Comparison of ENCODE assay signal across 33 cellular contexts in the genomic region with DNA sequence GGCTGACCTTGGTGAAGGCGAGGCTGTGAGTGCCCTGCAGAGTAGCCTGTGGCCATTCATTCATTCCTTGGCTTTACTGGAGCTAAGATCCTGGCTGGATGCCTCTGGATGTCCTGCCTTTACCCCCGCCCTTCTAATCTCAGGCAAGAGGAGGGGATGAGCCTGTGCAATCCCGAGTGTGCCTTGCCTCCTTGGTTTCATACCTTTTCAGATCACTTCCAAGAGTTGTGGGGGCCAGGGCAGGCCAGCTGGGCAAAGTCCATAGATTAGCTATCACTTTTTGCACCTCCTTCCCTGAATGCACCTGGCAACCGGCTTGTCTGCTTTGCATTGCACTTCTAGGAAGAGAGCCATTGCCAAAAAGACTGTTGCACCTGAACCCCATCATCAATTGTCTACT. TPM values are rescaled to one million over a fixed set of nuclear protein-coding genes. Genes with fewer than 3 reads are reported as not detected.
DNase-seq lines count a peak whose midpoint lies in the region; ATAC-seq and TF ChIP-seq lines count a peak whose summit lies in the region.
"Had no signal": no experiment of that assay in that cellular context is flagged by ENCODE, and none has a peak within 500 bp of the region (broad histone marks: within the 10 kb centered on the region; RNA-seq: fewer than 3 reads in every experiment).

No MANE protein-coding gene starts in this region.

- no peaks in the 10 kb centered on the region for H3K27me3 Mint-ChIP-seq in H9 (ENCODE audit: low read depth)
- H3K27me3 Mint-ChIP-seq in progenitor cell of endocrine pancreas = no peaks in the 10 kb centered on the region
- H3K27me3 Mint-ChIP-seq: activated CD4-positive, alpha-beta T cell treated with anti-CD3 and anti-CD28 coated beads for 36 hours; activated naive CD4-positive, alpha-beta T cell treated with anti-CD3 and anti-CD28 coated beads, Interleukin-2, amount 50 U/mL, for 24 hours had no signal

- H4K20me1 ChIP-seq in H9 (ENCODE audit: control insufficient read depth, insufficient read depth, insufficient read length) = no peaks in the 10 kb centered on the region

- no peak overlapping the region for H2BK12ac ChIP-seq in H9 (ENCODE audit: insufficient read length, low read depth, low read length)

- H3K9me3 Mint-ChIP-seq in H9 (no peaks in the 10 kb centered on the region; a peak in 1 of 5 replicates), progenitor cell of endocrine pancreas (ENCODE audit: low read depth) (no peaks in the 10 kb centered on the region)
- H3K9me3 Mint-ChIP-seq: activated naive CD4-positive, alpha-beta T cell treated with anti-CD3 and anti-CD28 coated beads, Interleukin-2, amount 50 U/mL, for 24 hours; activated T-helper 2 cell treated with anti-CD3 and anti-CD28 coated beads, Interferon-gamma antibody, Interleukin-2, Interleukin-4, amounts not matched to agents 10 μg/mL and 5 μg/mL and 100 μg/mL, durations not matched to agents 14 hours and 24 hours and 36 hours; natural killer cell treated with Interleukin-12 subunit alpha and Interleukin-12 subunit beta and Interleukin-15 and Interleukin-18, amount 100 ng/mL, for 72 hours; type B pancreatic cell had no signal

- peak overlapping the region; percentile 90 for H3K4me2 ChIP-seq in H9 (ENCODE audit: insufficient read depth, insufficient read length, low read length)

- H3K9me3 ChIP-seq in H9 (ENCODE audit: control insufficient read depth, low read depth, low read length) = no peaks in the 10 kb centered on the region
- no peaks in the 10 kb centered on the region for H3K9me3 ChIP-seq in body of pancreas
- H3K9me3 ChIP-seq in iPS-18c (ENCODE audit: control insufficient read depth, insufficient read depth, low read length) = peaks cover 2% of the 10 kb centered on the region
- no peaks in the 10 kb centered on the region for H3K9me3 ChIP-seq in testis
- H3K9me3 ChIP-seq: heart right ventricle, right atrium auricular region had no signal

- no peak overlapping the region for H3K23ac ChIP-seq in H9 (ENCODE audit: insufficient read length, low read depth, low read length)

- H3K36me3 ChIP-seq in body of pancreas (replicated peaks in 1 of 2; ENCODE audit: insufficient read depth in 1 of 2, low read depth in 2 of 2) (no peaks in the 10 kb centered on the region), testis (ENCODE audit: low read depth, missing control alignments) (no peaks in the 10 kb centered on the region)
- H3K36me3 ChIP-seq: heart right ventricle, right atrium auricular region had no signal

- no peak for TF ChIP-seq CTCF in H9 (conservative IDR thresholded peaks at IDR 0.05)
- TF ChIP-seq CTCF in body of pancreas (IDR thresholded peaks at IDR 0.05) = no peak
- TF ChIP-seq CTCF in progenitor cell of endocrine pancreas (IDR thresholded peaks at IDR 0.05; ENCODE audit: unreplicated experiment) = no peak
- no peak for TF ChIP-seq CTCF in testis (IDR thresholded peaks at IDR 0.05)

- H3K4me3 Mint-ChIP-seq in H9 (peak overlapping the region; percentile 92 to 96), progenitor cell of endocrine pancreas (ENCODE audit: low read depth) (peak overlapping the region; percentile 54)
- H3K4me3 Mint-ChIP-seq: activated CD4-positive, alpha-beta T cell treated with anti-CD3 and anti-CD28 coated beads for 36 hours; activated CD8-positive, alpha-beta T cell treated with anti-CD3 and anti-CD28 coated beads, Interleukin-2, amount 10 ng/mL, durations not matched to agents 7 days and 5 days; activated naive CD4-positive, alpha-beta T cell treated with anti-CD3 and anti-CD28 coated beads, Interleukin-2, amount 50 U/mL, for 24 hours; natural killer cell treated with Interleukin-12 subunit alpha and Interleukin-12 subunit beta and Interleukin-15 and Interleukin-18, amount 100 ng/mL, for 72 hours; type B pancreatic cell had no signal

- peaks cover 29% of the 10 kb centered on the region for H3K23me2 ChIP-seq in H9 (ENCODE audit: insufficient read length, low read depth, low read length, poor library complexity, severe bottlenecking)

- no peaks in the 10 kb centered on the region for H3K79me1 ChIP-seq in H9 (ENCODE audit: insufficient read depth, low read depth, low read length, poor library complexity, severe bottlenecking)

- no peak overlapping the region for H2AK5ac ChIP-seq in H9 (ENCODE audit: insufficient read length, low read length)

- intact Hi-C loops in body of pancreas (cut with DNase I) = loop anchor here (10.0 kb wide), 1 partner anchor 135 kb away; no protein-coding TSS in a partner anchor
- intact Hi-C loops in testis (cut with DNase I; ENCODE audit: low total_unique reads) = no loop called here

- no peak overlapping the region for H3K14ac ChIP-seq in H9 (ENCODE audit: insufficient read depth, low read length)

- H3K18ac ChIP-seq in H9 (ENCODE audit: insufficient read length, low read depth, low read length) = no peak overlapping the region

- H2BK120ac ChIP-seq in H9 (ENCODE audit: low read depth, low read length, poor library complexity, severe bottlenecking) = no peak overlapping the region

- peak overlapping the region; percentile 76 for H3K9ac ChIP-seq in H9 (ENCODE audit: extremely low read depth, insufficient read length, low read length)

- no peak overlapping the region for H4K5ac ChIP-seq in H9 (ENCODE audit: insufficient read length, low read depth, low read length)

- H3K4me1 ChIP-seq in H9 (ENCODE audit: insufficient read depth, low read length) (peaks cover 3% of the 10 kb centered on the region; the same call in 1 of the 2 replicates), body of pancreas (peaks cover 23% of the 10 kb centered on the region), testis (no peaks in the 10 kb centered on the region)
- H3K4me1 ChIP-seq: foreskin keratinocyte, heart right ventricle, right atrium auricular region had no signal

- no peak overlapping the region for H4K8ac ChIP-seq in H9 (replicated peaks; ENCODE audit: insufficient read length, low read depth, low read length)

- H2BK20ac ChIP-seq in H9 (ENCODE audit: low read depth, low read length, poor library complexity, severe bottlenecking) = no peak overlapping the region

- DNase-seq in H9 (no peak), body of pancreas (peak; percentile 53 to 82 (median 66)), progenitor cell of endocrine pancreas (ENCODE audit: low spot score, unreplicated experiment) (no peak), testis (no peak)
- DNase-seq: ACHN; activated CD4-positive, alpha-beta T cell treated with anti-CD3 and anti-CD28 coated beads for 36 hours; activated CD8-positive, alpha-beta T cell treated with anti-CD3 and anti-CD28 coated beads, Interleukin-2, amount 10 ng/mL, durations not matched to agents 7 days and 5 days; DMS53; foreskin keratinocyte; GF-D8; heart right ventricle; left ventricle myocardium superior; NCI-H146; PC-3; stimulated activated CD4-positive, alpha-beta T cell treated with anti-CD3 and anti-CD28 coated beads, Interleukin-2, amount 100 ng/mL, for 24 hours had no signal

- H3K27me3 ChIP-seq in H9 (ENCODE audit: insufficient read depth, low read length) = no peaks in the 10 kb centered on the region
- no peaks in the 10 kb centered on the region for H3K27me3 ChIP-seq in body of pancreas
- no peaks in the 10 kb centered on the region for H3K27me3 ChIP-seq in testis
- H3K27me3 ChIP-seq: right atrium auricular region had no signal

- H3K4me3 ChIP-seq in body of pancreas = no peak overlapping the region
- H3K4me3 ChIP-seq in iPS-18c (ENCODE audit: insufficient read depth, low read depth, low read length) = peak overlapping the region; percentile 82
- H3K4me3 ChIP-seq in testis = no peak overlapping the region
- H3K4me3 ChIP-seq: coronary artery, heart right ventricle, right atrium auricular region had no signal

- no CpG with 5 or more reads among the region's 4 CpGs for WGBS in H9 (ENCODE audit: extremely low coverage, insufficient read length, low lambda C conversion rate)
- WGBS in body of pancreas, 2 donors = 21 to 22% methylated on average over 3 to 4 of the region's 4 CpGs
- 59 to 72% methylated on average over 4 of the region's 4 CpGs for WGBS in testis, 2 donors

- H2BK15ac ChIP-seq in H9 (ENCODE audit: low read depth, low read length) = no peak overlapping the region

- no peak overlapping the region for H3T11ph ChIP-seq in H9 (ENCODE audit: low read length)

- H2AFZ ChIP-seq in H9 (ENCODE audit: low read length) = no peak overlapping the region

- H2BK5ac ChIP-seq in H9 (ENCODE audit: insufficient read length, low read length) = no peak overlapping the region

- peaks cover 13 to 30% (median 24%) of the 10 kb centered on the region in 3 experiments; a peak in 6 of 7 replicates for H3K36me3 Mint-ChIP-seq in H9 (ENCODE audit: insufficient read depth in 1 of 3, low read depth in 3 of 3)
- no peaks in the 10 kb centered on the region for H3K36me3 Mint-ChIP-seq in progenitor cell of endocrine pancreas (ENCODE audit: insufficient read depth)
- H3K36me3 Mint-ChIP-seq: activated naive CD4-positive, alpha-beta T cell treated with anti-CD3 and anti-CD28 coated beads, Interleukin-2, amount 50 U/mL, for 24 hours; natural killer cell treated with Interleukin-12 subunit alpha and Interleukin-12 subunit beta and Interleukin-15 and Interleukin-18, amount 100 ng/mL, for 72 hours; type B pancreatic cell had no signal

- no peak overlapping the region for H3K4ac ChIP-seq in H9 (ENCODE audit: low read depth, low read length)

- no peak overlapping the region for H4K91ac ChIP-seq in H9 (ENCODE audit: insufficient read length, low read depth, low read length)

- H3K4me1 Mint-ChIP-seq in H9 (peaks cover 49 to 61% of the 10 kb centered on the region in 2 experiments), progenitor cell of endocrine pancreas (ENCODE audit: low read depth) (peaks cover 26% of the 10 kb centered on the region)
- H3K4me1 Mint-ChIP-seq: activated CD4-positive, alpha-beta T cell treated with anti-CD3 and anti-CD28 coated beads for 36 hours; activated naive CD4-positive, alpha-beta T cell treated with anti-CD3 and anti-CD28 coated beads, Interleukin-2, amount 50 U/mL, for 24 hours had no signal

- TF ChIP-seq POLR2A in body of pancreas (IDR thresholded peaks at IDR 0.05) (no peak), testis (IDR thresholded peaks at IDR 0.05) (no peak)

- H3K27ac Mint-ChIP-seq in H9 = peak overlapping the region; percentile 88 to 98 (median 94); a peak in 6 of 7 replicates
- H3K27ac Mint-ChIP-seq in progenitor cell of endocrine pancreas = peak overlapping the region; percentile 74
- H3K27ac Mint-ChIP-seq: activated CD4-positive, alpha-beta T cell treated with anti-CD3 and anti-CD28 coated beads for 36 hours; activated CD8-positive, alpha-beta T cell treated with anti-CD3 and anti-CD28 coated beads, Interleukin-2, amount 10 ng/mL, durations not matched to agents 7 days and 5 days; activated naive CD4-positive, alpha-beta T cell treated with anti-CD3 and anti-CD28 coated beads, Interleukin-2, amount 50 U/mL, for 24 hours; activated T-helper 2 cell treated with anti-CD3 and anti-CD28 coated beads, Interferon-gamma antibody, Interleukin-2, Interleukin-4, amounts not matched to agents 10 μg/mL and 5 μg/mL and 100 μg/mL, durations not matched to agents 14 hours and 24 hours and 36 hours; natural killer cell treated with Interleukin-12 subunit alpha and Interleukin-12 subunit beta and Interleukin-15 and Interleukin-18, amount 100 ng/mL, for 72 hours; type B pancreatic cell had no signal

- peaks cover 51% of the 10 kb centered on the region for H3K79me2 ChIP-seq in H9 (ENCODE audit: insufficient read depth, low read length)

- H3K27ac ChIP-seq in H9 (ENCODE audit: insufficient read length, low read depth, low read length) = no peak overlapping the region
- no peak overlapping the region for H3K27ac ChIP-seq in body of pancreas
- H3K27ac ChIP-seq in testis = no peak overlapping the region
- H3K27ac ChIP-seq: coronary artery, foreskin keratinocyte, heart right ventricle, right atrium auricular region had no signal

- H3K56ac ChIP-seq in H9 (ENCODE audit: insufficient read length, low read depth, low read length) = no peak overlapping the region

- ATAC-seq in body of pancreas (peak; percentile 77), HG02840 (IDR thresholded peaks at IDR 0.05; ENCODE audit: low FRiP score, unreplicated experiment) (no peak), HG02852 (IDR thresholded peaks at IDR 0.05; ENCODE audit: unreplicated experiment) (no peak), GM21381 (IDR thresholded peaks at IDR 0.05; ENCODE audit: unreplicated experiment) (no peak)
- ATAC-seq: activated CD4-positive, alpha-beta T cell treated with anti-CD3 and anti-CD28 coated beads for 36 hours; activated CD8-positive, alpha-beta T cell treated with anti-CD3 and anti-CD28 coated beads, Interleukin-2, amount 10 ng/mL, durations not matched to agents 7 days and 5 days; foreskin keratinocyte; heart right ventricle; left ventricle myocardium superior; PC-3; Right ventricle myocardium inferior had no signal

RNA-seq across cellular contexts. Expression of gene VRTN, which starts 1.5 kb away (rescaled TPM):
- total RNA-seq in H9 (2021) = 104 and 105 TPM in 2 replicates
- not detected for total RNA-seq in body of pancreas
- 1.2 and 1.5 TPM in 2 replicates for total RNA-seq in progenitor cell of endocrine pancreas
- 1 to 10 TPM in 1 of 2 donors, under 1 TPM in 1; 0.47 to 1.6 TPM for total RNA-seq in testis
- polyA plus RNA-seq in testis (ENCODE audit: insufficient read depth, low read depth, low replicate concordance) = 3.5 TPM
- total RNA-seq: activated CD4-positive, alpha-beta T cell treated with anti-CD3 and anti-CD28 coated beads for 36 hours; activated CD8-positive, alpha-beta T cell treated with anti-CD3 and anti-CD28 coated beads, Interleukin-2, amount 10 ng/mL, durations not matched to agents 7 days and 5 days; activated T-helper 2 cell treated with anti-CD3 and anti-CD28 coated beads, Interferon-gamma antibody, Interleukin-2, Interleukin-4, amounts not matched to agents 10 μg/mL and 5 μg/mL and 100 μg/mL, durations not matched to agents 14 hours and 24 hours and 36 hours; bronchial epithelial cell; esophagus mucosa; foreskin keratinocyte; heart right ventricle; left ventricle myocardium superior; MCF 10A; natural killer cell treated with Interleukin-12 subunit alpha and Interleukin-12 subunit beta and Interleukin-15 and Interleukin-18, amount 100 ng/mL, for 72 hours; NCI-H460; osteocyte; PC-3; right atrium auricular region; Right ventricle myocardium inferior; T-helper 2 cell treated with Interferon-gamma antibody and Interleukin-4, amounts not matched to agents 100 ng/mL and 5 ng/mL, for 36 hours had no signal
- polyA plus RNA-seq: BJ, foreskin keratinocyte, heart right ventricle had no signal

RNA-seq across cellular contexts. Expression of gene ABCD4, which starts 47.0 kb away (rescaled TPM):
- total RNA-seq in H9 (2021) (79.1 and 80.9 TPM in 2 replicates), body of pancreas (10 to 100 TPM; 29.8 to 51.7 TPM), progenitor cell of endocrine pancreas (155 and 158 TPM in 2 replicates), testis (10 to 100 TPM; 86.7 to 89.4 TPM)
- polyA plus RNA-seq in testis (ENCODE audit: insufficient read depth, low read depth, low replicate concordance) = 53.8 TPM

Comparison
In these comparisons a context has a peak if more than half of its experiments do, and no peak if none do; other contexts are left out.
1. DNase-seq: peak in body of pancreas (4 of 4); none in H9 (single experiment), progenitor cell of endocrine pancreas (single experiment) and testis (single experiment).
2. RNA of gene VRTN, which starts 1.5 kb away (total RNA-seq): 104 to 105 TPM in H9; 0.47 to 1.6 TPM in testis, 1.2 to 1.5 TPM in progenitor cell of endocrine pancreas and not detected in body of pancreas; every median in the first group is over 10 times any median in the second.